In the genomic region with DNA sequence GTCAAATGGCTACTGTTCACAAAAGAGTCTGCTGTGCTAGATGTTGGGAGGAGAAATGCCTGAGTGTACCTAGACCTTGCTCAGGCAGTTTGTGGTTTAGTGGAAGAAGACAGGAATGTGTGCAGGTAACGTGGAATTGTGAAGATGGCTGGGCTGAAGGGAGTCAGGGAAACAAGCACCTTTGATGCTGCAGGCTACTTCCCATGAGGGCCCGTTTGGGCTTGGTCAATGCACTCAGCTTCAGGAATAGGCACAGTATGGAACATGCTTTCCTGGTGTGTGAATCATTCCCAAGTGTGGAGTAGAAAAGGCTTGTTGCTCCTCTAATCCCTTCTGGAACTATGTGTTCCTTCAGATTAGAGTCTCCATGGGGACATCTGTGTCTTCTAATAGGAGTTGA, we compare ENCODE assay signal across 1 cellular context.
TF ChIP-seq lines count a peak whose summit lies in the region.

No MANE protein-coding gene starts in this region.

TF ChIP-seq in HepG2, 621 proteins besides CTCF, POLR2A, EP300 and RAD21 (continued from another document):
- TF ChIP-seq, protein P1, sequence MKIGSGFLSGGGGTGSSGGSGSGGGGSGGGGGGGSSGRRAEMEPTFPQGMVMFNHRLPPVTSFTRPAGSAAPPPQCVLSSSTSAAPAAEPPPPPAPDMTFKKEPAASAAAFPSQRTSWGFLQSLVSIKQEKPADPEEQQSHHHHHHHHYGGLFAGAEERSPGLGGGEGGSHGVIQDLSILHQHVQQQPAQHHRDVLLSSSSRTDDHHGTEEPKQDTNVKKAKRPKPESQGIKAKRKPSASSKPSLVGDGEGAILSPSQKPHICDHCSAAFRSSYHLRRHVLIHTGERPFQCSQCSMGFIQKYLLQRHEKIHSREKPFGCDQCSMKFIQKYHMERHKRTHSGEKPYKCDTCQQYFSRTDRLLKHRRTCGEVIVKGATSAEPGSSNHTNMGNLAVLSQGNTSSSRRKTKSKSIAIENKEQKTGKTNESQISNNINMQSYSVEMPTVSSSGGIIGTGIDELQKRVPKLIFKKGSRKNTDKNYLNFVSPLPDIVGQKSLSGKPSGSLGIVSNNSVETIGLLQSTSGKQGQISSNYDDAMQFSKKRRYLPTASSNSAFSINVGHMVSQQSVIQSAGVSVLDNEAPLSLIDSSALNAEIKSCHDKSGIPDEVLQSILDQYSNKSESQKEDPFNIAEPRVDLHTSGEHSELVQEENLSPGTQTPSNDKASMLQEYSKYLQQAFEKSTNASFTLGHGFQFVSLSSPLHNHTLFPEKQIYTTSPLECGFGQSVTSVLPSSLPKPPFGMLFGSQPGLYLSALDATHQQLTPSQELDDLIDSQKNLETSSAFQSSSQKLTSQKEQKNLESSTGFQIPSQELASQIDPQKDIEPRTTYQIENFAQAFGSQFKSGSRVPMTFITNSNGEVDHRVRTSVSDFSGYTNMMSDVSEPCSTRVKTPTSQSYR (CRISPR knock-in tag; IDR thresholded peaks at IDR 0.05; ENCODE audit: borderline replicate concordance): no peak
- TF ChIP-seq GLI4 (CRISPR knock-in tag; IDR thresholded peaks at IDR 0.05; ENCODE audit: borderline replicate concordance) (no peak), FOXJ3 (CRISPR knock-in tag; IDR thresholded peaks at IDR 0.05; ENCODE audit: borderline replicate concordance) (no peak), DNMT1 (CRISPR knock-in tag; IDR thresholded peaks at IDR 0.05) (no peak), PTBP1 (IDR thresholded peaks at IDR 0.05; ENCODE audit: low read depth, low read length, poor library complexity, severe bottlenecking) (no peak), ZNF589 (CRISPR knock-in tag; conservative IDR thresholded peaks at IDR 0.05) (no peak)
- TF ChIP-seq, protein P2, sequence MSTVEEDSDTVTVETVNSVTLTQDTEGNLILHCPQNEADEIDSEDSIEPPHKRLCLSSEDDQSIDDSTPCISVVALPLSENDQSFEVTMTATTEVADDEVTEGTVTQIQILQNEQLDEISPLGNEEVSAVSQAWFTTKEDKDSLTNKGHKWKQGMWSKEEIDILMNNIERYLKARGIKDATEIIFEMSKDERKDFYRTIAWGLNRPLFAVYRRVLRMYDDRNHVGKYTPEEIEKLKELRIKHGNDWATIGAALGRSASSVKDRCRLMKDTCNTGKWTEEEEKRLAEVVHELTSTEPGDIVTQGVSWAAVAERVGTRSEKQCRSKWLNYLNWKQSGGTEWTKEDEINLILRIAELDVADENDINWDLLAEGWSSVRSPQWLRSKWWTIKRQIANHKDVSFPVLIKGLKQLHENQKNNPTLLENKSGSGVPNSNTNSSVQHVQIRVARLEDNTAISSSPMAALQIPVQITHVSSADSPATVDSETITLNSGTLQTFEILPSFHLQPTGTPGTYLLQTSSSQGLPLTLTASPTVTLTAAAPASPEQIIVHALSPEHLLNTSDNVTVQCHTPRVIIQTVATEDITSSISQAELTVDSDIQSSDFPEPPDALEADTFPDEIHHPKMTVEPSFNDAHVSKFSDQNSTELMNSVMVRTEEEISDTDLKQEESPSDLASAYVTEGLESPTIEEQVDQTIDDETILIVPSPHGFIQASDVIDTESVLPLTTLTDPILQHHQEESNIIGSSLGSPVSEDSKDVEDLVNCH (CRISPR knock-in tag; IDR thresholded peaks at IDR 0.05): no peak
- TF ChIP-seq, protein P3, sequence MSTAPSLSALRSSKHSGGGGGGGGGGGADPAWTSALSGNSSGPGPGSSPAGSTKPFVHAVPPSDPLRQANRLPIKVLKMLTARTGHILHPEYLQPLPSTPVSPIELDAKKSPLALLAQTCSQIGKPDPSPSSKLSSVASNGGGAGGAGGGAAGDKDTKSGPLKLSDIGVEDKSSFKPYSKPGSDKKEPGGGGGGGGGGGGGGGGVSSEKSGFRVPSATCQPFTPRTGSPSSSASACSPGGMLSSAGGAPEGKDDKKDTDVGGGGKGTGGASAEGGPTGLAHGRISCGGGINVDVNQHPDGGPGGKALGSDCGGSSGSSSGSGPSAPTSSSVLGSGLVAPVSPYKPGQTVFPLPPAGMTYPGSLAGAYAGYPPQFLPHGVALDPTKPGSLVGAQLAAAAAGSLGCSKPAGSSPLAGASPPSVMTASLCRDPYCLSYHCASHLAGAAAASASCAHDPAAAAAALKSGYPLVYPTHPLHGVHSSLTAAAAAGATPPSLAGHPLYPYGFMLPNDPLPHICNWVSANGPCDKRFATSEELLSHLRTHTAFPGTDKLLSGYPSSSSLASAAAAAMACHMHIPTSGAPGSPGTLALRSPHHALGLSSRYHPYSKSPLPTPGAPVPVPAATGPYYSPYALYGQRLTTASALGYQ (CRISPR knock-in tag; IDR thresholded peaks at IDR 0.05): no peak
TF ChIP-seq in HepG2: peak in this region for 0.
